Comparison of ENCODE assay signal across 8 cellular contexts in genomic region chr1:29235955-29236742, GRCh38. TPM values are rescaled to one million over a fixed set of nuclear protein-coding genes. Genes with fewer than 3 reads are reported as not detected.
DNase-seq lines count a peak whose midpoint lies in the region; ATAC-seq and TF ChIP-seq lines count a peak whose summit lies in the region.

TSS of gene PTPRU (plus strand) at chr1:29236522. CDS start at chr1:29236645, 123 bp downstream.

- no peaks in the 10 kb centered on the region for H3K9me2 ChIP-seq in OCI-LY1 (ENCODE audit: low read depth, low read length)

- no peaks in the 10 kb centered on the region for H3K79me2 ChIP-seq in OCI-LY1 (ENCODE audit: insufficient read depth, low read length)

- ATAC-seq in HG03432 (IDR thresholded peaks at IDR 0.05; ENCODE audit: unreplicated experiment) = peak; percentile 68

- peak; percentile 85 for TF ChIP-seq CTCF in 22Rv1 (IDR thresholded peaks at IDR 0.05)
- TF ChIP-seq CTCF in GM13977 (IDR thresholded peaks at IDR 0.05; ENCODE audit: extremely low read depth, insufficient read depth, missing control alignments) = peak; percentile 97
- TF ChIP-seq CTCF in OCI-LY1 (IDR thresholded peaks at IDR 0.05; ENCODE audit: low read length) = peak; percentile 57

- no peak within 1 kb of the TSS for H2AFZ ChIP-seq in OCI-LY1 (ENCODE audit: low read length)

- H3K4me1 ChIP-seq in OCI-LY1 (ENCODE audit: insufficient read depth, low read length, severe bottlenecking) = peaks cover 22% of the 10 kb centered on the region
- peaks cover 2 to 20% of the 10 kb centered on the region in 2 donors for H3K4me1 ChIP-seq in esophagus (ENCODE audit: control insufficient read depth in 2 of 2, insufficient read depth in 2 of 2, low read length in 1 of 2)
- peaks cover 17% of the 10 kb centered on the region for H3K4me1 ChIP-seq in mucosa of stomach (ENCODE audit: control insufficient read depth, insufficient read depth, low read length)

- no peaks in the 10 kb centered on the region for H3F3A ChIP-seq in OCI-LY1 (ENCODE audit: insufficient read depth, low read length)

- 4 to 9% methylated on average over 39 to 89 of the region's 89 CpGs for WGBS in esophagus, 2 donors

- H3K27ac ChIP-seq in 22Rv1 (peak within 1 kb of the TSS; percentile 64), OCI-LY1 (ENCODE audit: low read depth, low read length, poor library complexity, severe bottlenecking) (no peak within 1 kb of the TSS), esophagus (ENCODE audit: low read depth in 2 of 2, low read length in 1 of 2) (peak within 1 kb of the TSS in 1 of 2 donors; percentile 62)

- H3K4me3 ChIP-seq in OCI-LY1 (ENCODE audit: low read depth, low read length, poor library complexity, severe bottlenecking) = peak within 1 kb of the TSS; percentile 51
- H3K4me3 ChIP-seq in esophagus (ENCODE audit: low read depth in 1 of 2, low read length in 2 of 2) = peak within 1 kb of the TSS; percentile 57 to 64
- H3K4me3 ChIP-seq in mucosa of stomach (ENCODE audit: low read length) = peak within 1 kb of the TSS; percentile 57

- in situ Hi-C loops in GM13977 (cut with MboI; ENCODE audit: low pct_unique_long_range_greater_than_20kb, low sequenced_read_pairs, unreplicated experiment) = no loop called here

- H3K9ac ChIP-seq in OCI-LY1 (ENCODE audit: low read length) (peak within 1 kb of the TSS; percentile 23; the same call in 1 of the 2 replicates), mucosa of stomach (ENCODE audit: low read length) (peak within 1 kb of the TSS; percentile 51)

- H3K36me3 ChIP-seq in OCI-LY1 (ENCODE audit: insufficient read depth, low read length) (no peaks in the 10 kb centered on the region), esophagus (ENCODE audit: control insufficient read depth in 2 of 2, insufficient read depth in 2 of 2, low read length in 1 of 2) (no peaks in the 10 kb centered on the region), mucosa of stomach (ENCODE audit: control insufficient read depth, insufficient read depth, low read length) (no peaks in the 10 kb centered on the region)

- DNase-seq in GM13977 (ENCODE audit: low spot score) = peak; percentile 96
- peak; percentile 73 for DNase-seq in activated T-cell treated with anti-CD3 and anti-CD28 coated beads for 4 hours
- peak; percentile 90 for DNase-seq in stimulated activated CD8-positive, alpha-beta memory T cell treated with anti-CD3 and anti-CD28 coated beads, Interleukin-4, amount 100 ng/mL, for 48 hours

- H3K4me2 ChIP-seq in OCI-LY1 (ENCODE audit: low read length) = peak within 1 kb of the TSS; percentile 81

- H3K9me3 ChIP-seq in OCI-LY1 (ENCODE audit: low read length) (no peaks in the 10 kb centered on the region), esophagus (ENCODE audit: control insufficient read depth in 2 of 2, insufficient read depth in 1 of 2, low read depth in 1 of 2, low read length in 1 of 2) (no peaks in the 10 kb centered on the region), mucosa of stomach (ENCODE audit: control insufficient read depth, low read length) (no peaks in the 10 kb centered on the region)

- H4K20me1 ChIP-seq in OCI-LY1 (ENCODE audit: insufficient read depth, low read length) = no peaks in the 10 kb centered on the region

- H3K27me3 ChIP-seq in OCI-LY1 (ENCODE audit: insufficient read depth, low read length) = no peaks in the 10 kb centered on the region
- peaks cover 0 to 4% of the 10 kb centered on the region in 2 donors for H3K27me3 ChIP-seq in esophagus (ENCODE audit: control insufficient read depth in 1 of 2, insufficient read depth in 2 of 2, low read length in 2 of 2)
- H3K27me3 ChIP-seq in mucosa of stomach (ENCODE audit: control insufficient read depth, insufficient read depth, low read length) = peaks cover 21% of the 10 kb centered on the region

RNA-seq across cellular contexts. Expression of gene PTPRU, which starts in this region (rescaled TPM):
- 1 to 10 TPM; 3.7 to 4.0 TPM for polyA plus RNA-seq in esophagus
